In the genomic region with DNA sequence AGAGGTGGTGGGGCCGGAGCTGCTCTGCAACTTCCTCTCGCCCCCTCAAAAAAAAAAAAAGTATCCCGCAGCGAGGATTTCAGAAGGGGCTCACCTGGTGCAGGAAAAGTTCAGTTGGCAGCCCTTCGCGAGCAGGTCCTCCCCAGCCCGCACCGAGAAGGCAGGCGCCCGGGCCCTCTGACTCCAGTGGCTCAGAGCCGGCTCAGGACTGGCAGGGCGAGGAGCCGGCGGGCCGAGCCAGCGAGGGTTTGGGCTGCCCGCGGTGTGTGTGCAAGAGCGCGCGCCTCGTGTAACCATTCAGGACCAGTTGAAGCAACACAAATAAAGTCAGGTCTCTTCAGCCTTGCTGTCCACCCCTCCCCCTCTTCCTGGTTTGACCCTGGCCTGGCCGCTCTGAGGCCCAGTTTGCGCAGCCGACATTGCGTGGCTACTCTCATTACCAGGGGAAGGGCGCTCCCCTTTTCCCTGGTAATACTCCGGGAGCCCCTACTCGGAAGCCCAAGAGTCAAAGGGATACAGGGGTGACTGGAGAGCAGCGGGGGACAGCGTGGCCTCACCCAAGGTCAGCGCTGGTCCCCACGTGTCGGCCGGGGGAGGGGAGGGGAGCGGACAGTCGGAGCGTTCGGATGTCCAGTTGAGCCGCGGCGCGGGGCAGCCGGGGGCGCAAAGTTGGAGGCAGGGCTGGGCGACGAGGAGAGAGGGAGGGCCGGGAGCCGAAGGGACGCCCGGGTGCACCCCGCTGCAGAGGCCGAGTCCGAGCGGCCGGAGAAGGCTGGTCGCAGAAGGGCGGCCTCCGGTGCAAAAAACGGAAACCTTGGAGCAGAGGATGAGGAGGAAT, we compare ENCODE assay signal across 8 cellular contexts.
DNase-seq lines count a peak whose midpoint lies in the region; ATAC-seq and TF ChIP-seq lines count a peak whose summit lies in the region.

No MANE protein-coding gene starts in this region.

- DNase-seq in HFF-Myc (ENCODE audit: extremely low read depth, low read depth) (no peak), astrocyte of the cerebellum (ENCODE audit: low read depth) (no peak), islet precursor cell (peak; percentile 76), superior temporal gyrus (ENCODE audit: extremely low spot score) (no peak), pons (ENCODE audit: low spot score) (no peak), NCI-H2081 treated with DMSO at 0.1 percent for 48 hours (lab: John Stamatoyannopoulos, UW) (no peak)
- DNase-seq in stimulated activated CD8-positive, alpha-beta memory T cell treated with anti-CD3 and anti-CD28 coated beads, Interleukin-4, amount 100 ng/mL, for 48 hours = peak; percentile 30

- TF ChIP-seq CTCF in HFF-Myc (IDR thresholded peaks at IDR 0.05; ENCODE audit: low read depth, low read length, missing control alignments) (no peak), astrocyte of the cerebellum (IDR thresholded peaks at IDR 0.05; ENCODE audit: low read depth, low read length, missing control alignments) (no peak)

- H3K4me3 ChIP-seq in HFF-Myc (replicated peaks; ENCODE audit: low read depth, low read length) (peak overlapping the region; percentile 30), astrocyte of the cerebellum (ENCODE audit: low read depth, low read length) (peak overlapping the region; percentile 42)

- no peak for ATAC-seq in GM21423 (IDR thresholded peaks at IDR 0.05; ENCODE audit: unreplicated experiment)

- in situ Hi-C loops in astrocyte of the cerebellum (cut with HindIII; ENCODE audit: low sequenced_read_pairs) = no loop called here

Comparison
In these comparisons a context has a peak if more than half of its experiments do, and no peak if none do; other contexts are left out.
1. DNase-seq: peak in islet precursor cell (single experiment) and stimulated activated CD8-positive, alpha-beta memory T cell treated with anti-CD3 and anti-CD28 coated beads, Interleukin-4, amount 100 ng/mL, for 48 hours (single experiment); none in HFF-Myc (single experiment), astrocyte of the cerebellum (single experiment), superior temporal gyrus (single experiment), pons (single experiment) and NCI-H2081 treated with DMSO at 0.1 percent for 48 hours (single experiment).